ENCODE assay signal across 11 cellular contexts in the genomic region with DNA sequence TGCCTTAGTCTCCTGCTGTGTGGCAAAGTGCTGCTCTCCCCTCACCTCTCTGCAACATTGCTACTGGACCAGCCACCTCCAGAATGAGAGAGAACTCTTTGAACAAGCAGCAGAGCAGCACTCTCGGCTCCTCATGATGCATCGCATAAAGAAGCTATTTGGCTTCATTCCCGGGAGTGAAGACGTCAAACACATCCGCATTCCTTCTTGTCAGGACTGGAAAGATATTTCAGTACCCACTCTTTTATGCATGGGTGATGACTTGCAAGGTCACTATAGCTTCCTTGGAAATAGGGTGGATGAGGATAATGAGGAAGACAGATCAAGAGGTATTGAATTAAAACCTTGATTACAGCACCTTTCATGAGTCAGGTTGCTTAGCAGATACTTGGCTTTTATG. TPM values are rescaled to one million over a fixed set of nuclear protein-coding genes. Genes with fewer than 3 reads are reported as not detected.
DNase-seq lines count a peak whose midpoint lies in the region; ATAC-seq and TF ChIP-seq lines count a peak whose summit lies in the region.
"Had no signal": no experiment of that assay in that cellular context is flagged by ENCODE, and none has a peak within 500 bp of the region (broad histone marks: within the 10 kb centered on the region; RNA-seq: fewer than 3 reads in every experiment).

No MANE protein-coding gene starts in this region.

- H3K27me3 ChIP-seq in mammary epithelial cell (ENCODE audit: insufficient read depth, low read length) (no peaks in the 10 kb centered on the region), liver (ENCODE audit: control insufficient read depth in 4 of 4, insufficient read depth in 4 of 4, low read length in 3 of 4) (peaks cover 0 to 4% (median 0%) of the 10 kb centered on the region in 4 donors)

- no peaks in the 10 kb centered on the region for H3K36me3 Mint-ChIP-seq in activated naive CD8-positive, alpha-beta T cell treated with anti-CD3 and anti-CD28 coated beads, Interleukin-2, amount 50 U/mL, for 24 hours (ENCODE audit: low read depth)

- intact Hi-C loops in mammary epithelial cell (cut with micrococcal nuclease), result loop anchor here (1.0 kb wide), 1 partner anchor 22 kb away; no protein-coding TSS in a partner anchor

- CTCF ChIA-PET in mammary epithelial cell (lab: Charles Lee; ENCODE audit: low non-redundant PET), result interaction anchor here (0.5 to 1.0 kb wide), 4 partner anchors 15 to 278 kb away, joined by 3 to 5 read pairs (median 4); a partner anchor contains a TSS

- no peak overlapping the region for H3K4me3 ChIP-seq in mammary epithelial cell (replicated peaks in 1 of 3; ENCODE audit: insufficient read depth in 1 of 3, low read depth in 2 of 3, low read length in 3 of 3)
- no peak overlapping the region for H3K4me3 ChIP-seq in liver (ENCODE audit: low read depth in 1 of 3, low read length in 3 of 3)

- H3K9me3 Mint-ChIP-seq in activated naive CD8-positive, alpha-beta T cell treated with anti-CD3 and anti-CD28 coated beads, Interleukin-2, amount 50 U/mL, for 24 hours, result no peaks in the 10 kb centered on the region
- H3K9me3 Mint-ChIP-seq: dendritic cell treated with granulocyte-macrophage colony-stimulating factor and Interleukin-4, amounts not matched to agents 40 ng/mL and 50 ng/mL, for 4 days; stimulated activated naive CD8-positive, alpha-beta T cell treated with anti-CD3 and anti-CD28 coated beads, Interleukin-15, Interleukin-2, amounts not matched to agents 100 ng/mL and 50 ng/mL, for 24 hours had no signal

- no peaks in the 10 kb centered on the region for H3K79me2 ChIP-seq in mammary epithelial cell (ENCODE audit: insufficient read depth, low read length)

- peak overlapping the region; percentile 37 for H3K4me2 ChIP-seq in mammary epithelial cell (ENCODE audit: insufficient read depth, low read depth, low read length)

- peaks cover 2% of the 10 kb centered on the region for H3K27me3 Mint-ChIP-seq in activated naive CD8-positive, alpha-beta T cell treated with anti-CD3 and anti-CD28 coated beads, Interleukin-2, amount 50 U/mL, for 24 hours

- H3K36me3 ChIP-seq in mammary epithelial cell (ENCODE audit: insufficient read depth, low read length) (no peaks in the 10 kb centered on the region), liver (ENCODE audit: control insufficient read depth in 4 of 4, insufficient read depth in 3 of 4, low read depth in 1 of 4, low read length in 3 of 4) (no peaks in the 10 kb centered on the region)

- H3K27ac ChIP-seq in mammary epithelial cell (ENCODE audit: insufficient read depth, low read depth, low read length) (peak overlapping the region; percentile 36), liver (ENCODE audit: low read depth in 1 of 2, low read length in 2 of 2) (no peak overlapping the region)

- DNase-seq in AG20443 (ENCODE audit: low spot score) (peak; percentile 73), LoVo (ENCODE audit: low spot score) (peak; percentile 70), mammary epithelial cell (peak; percentile 94), NCI-H1436 treated with DMSO at 0.1 percent for 48 hours (lab: John Stamatoyannopoulos, UW) (no peak)
- DNase-seq in activated naive CD8-positive, alpha-beta T cell treated with anti-CD3 and anti-CD28 coated beads, Interleukin-2, amount 50 U/mL, for 24 hours, result no peak
- no peak for DNase-seq in activated CD4-positive, alpha-beta T cell treated with anti-CD3 and anti-CD28 coated beads, Interleukin-2, amount 50 U/mL, for 4 hours
- DNase-seq: activated CD4-positive, CD25-positive, alpha-beta regulatory T cell treated with anti-CD3 and anti-CD28 coated beads, Interleukin-2, amount 50 U/mL, for 72 hours had no signal

- no peak overlapping the region for H3K27ac Mint-ChIP-seq in activated naive CD8-positive, alpha-beta T cell treated with anti-CD3 and anti-CD28 coated beads, Interleukin-2, amount 50 U/mL, for 24 hours
- H3K27ac Mint-ChIP-seq: dendritic cell treated with granulocyte-macrophage colony-stimulating factor and Interleukin-4, amounts not matched to agents 40 ng/mL and 50 ng/mL, for 4 days; stimulated activated naive CD8-positive, alpha-beta T cell treated with anti-CD3 and anti-CD28 coated beads, Interleukin-15, Interleukin-2, amounts not matched to agents 100 ng/mL and 50 ng/mL, for 24 hours had no signal

- in situ Hi-C loops in mammary epithelial cell (cut with MboI; ENCODE audit: low sequenced_read_pairs in 2 of 2), result no loop called here

- H3K9ac ChIP-seq in mammary epithelial cell (ENCODE audit: insufficient read depth, low read length), result no peak overlapping the region
- H3K9ac ChIP-seq in liver (ENCODE audit: low read depth in 1 of 2, low read length in 2 of 2), result no peak overlapping the region

- no peak for TF ChIP-seq RAD21 in liver (IDR thresholded peaks at IDR 0.05)

- H3K4me1 ChIP-seq in mammary epithelial cell (ENCODE audit: insufficient read depth, low read length) (peaks cover 32% of the 10 kb centered on the region), liver (ENCODE audit: control insufficient read depth in 4 of 4, insufficient read depth in 4 of 4, low read length in 3 of 4) (peaks cover 0 to 8% (median 0%) of the 10 kb centered on the region in 4 donors)

- 2% methylated on average over 5 of the region's 5 CpGs for WGBS in mammary epithelial cell (ENCODE audit: low coverage, missing lambda C conversion rate)
- 67% methylated on average over 5 of the region's 5 CpGs for WGBS in liver

- no peak overlapping the region for H3K4me3 Mint-ChIP-seq in activated naive CD8-positive, alpha-beta T cell treated with anti-CD3 and anti-CD28 coated beads, Interleukin-2, amount 50 U/mL, for 24 hours
- H3K4me3 Mint-ChIP-seq: dendritic cell treated with granulocyte-macrophage colony-stimulating factor and Interleukin-4, amounts not matched to agents 40 ng/mL and 50 ng/mL, for 4 days; stimulated activated naive CD8-positive, alpha-beta T cell treated with anti-CD3 and anti-CD28 coated beads, Interleukin-15, Interleukin-2, amounts not matched to agents 100 ng/mL and 50 ng/mL, for 24 hours had no signal

- no peaks in the 10 kb centered on the region for H3K4me1 Mint-ChIP-seq in activated naive CD8-positive, alpha-beta T cell treated with anti-CD3 and anti-CD28 coated beads, Interleukin-2, amount 50 U/mL, for 24 hours

- H3K9me3 ChIP-seq in mammary epithelial cell (replicated peaks; ENCODE audit: insufficient read depth, low read length) (no peaks in the 10 kb centered on the region), liver (ENCODE audit: control insufficient read depth in 4 of 4, low read length in 3 of 4) (no peaks in the 10 kb centered on the region)

- TF ChIP-seq CTCF in mammary epithelial cell (conservative IDR thresholded peaks at IDR 0.05 in 1 of 2, IDR thresholded peaks at IDR 0.05 in 1 of 2; ENCODE audit: extremely low read depth in 1 of 2, insufficient read depth in 1 of 2, low read depth in 1 of 2, low read length in 2 of 2) (no peak), liver (IDR thresholded peaks at IDR 0.05; ENCODE audit: low read depth, low read length, missing input control) (no peak)

- peak overlapping the region; percentile 38 for H2AFZ ChIP-seq in mammary epithelial cell (ENCODE audit: low read depth, low read length)

- dilution Hi-C loops in mammary epithelial cell (cut with HindIII; ENCODE audit: low sequenced_read_pairs), result no loop called here

- H4K20me1 ChIP-seq in mammary epithelial cell (ENCODE audit: insufficient read depth, low read length), result no peaks in the 10 kb centered on the region

- no peak for ATAC-seq in activated naive CD8-positive, alpha-beta T cell treated with anti-CD3 and anti-CD28 coated beads, Interleukin-2, amount 50 U/mL, for 24 hours
- no peak for ATAC-seq in HG03280 (IDR thresholded peaks at IDR 0.05; ENCODE audit: unreplicated experiment)

- no TSS peak for BruUV-seq in mammary epithelial cell (replicated peaks; lab: Mats Ljungman, UMichigan)

TF ChIP-seq in liver, 16 proteins besides CTCF, POLR2A, EP300 and RAD21:
- peak; percentile 28 for TF ChIP-seq NR2F2 (IDR thresholded peaks at IDR 0.05)
- TF ChIP-seq TAF1 (conservative IDR thresholded peaks at IDR 0.05), result no peak
TF ChIP-seq in liver: peak in this region for 1.

RNA-seq across cellular contexts. Expression of a gene that starts 4.3 kb away (rescaled TPM):
- total RNA-seq in mammary epithelial cell, result under 1 TPM in 1 of 2 donors, not detected in 1; 0.17 TPM
- 0.24 TPM for polyA plus RNA-seq in mammary epithelial cell
- polyA minus RNA-seq in mammary epithelial cell, result not detected
- total RNA-seq in liver, result not detected
- not detected for polyA plus RNA-seq in liver

RNA-seq across cellular contexts. Expression of a gene that starts 12.4 kb away (rescaled TPM):
- total RNA-seq in mammary epithelial cell (1 to 10 TPM in 1 of 2 donors, not detected in 1; 1.5 TPM), liver (under 1 TPM; 0.08 to 0.19 TPM)
- polyA plus RNA-seq in mammary epithelial cell (0.18 TPM), liver (under 1 TPM; 0.14 to 0.21 TPM)
- polyA minus RNA-seq in mammary epithelial cell, result not detected

RNA-seq across cellular contexts. Expression of a gene that starts 13.4 kb away (rescaled TPM):
- total RNA-seq in mammary epithelial cell, result 10 to 100 TPM; 27.0 to 44.7 TPM
- 29.8 TPM for polyA plus RNA-seq in mammary epithelial cell
- polyA minus RNA-seq in mammary epithelial cell, result 0.47 TPM
- 1 to 10 TPM; 7.0 to 7.3 TPM for total RNA-seq in liver
- polyA plus RNA-seq in liver, result 10 to 100 TPM; 14.4 to 52.7 TPM

RNA-seq across cellular contexts. Expression of a gene that starts 46.4 kb away (rescaled TPM):
- total RNA-seq in mammary epithelial cell, result under 1 TPM; 0.05 to 0.50 TPM
- 0.19 TPM for polyA plus RNA-seq in mammary epithelial cell
- polyA minus RNA-seq in mammary epithelial cell, result not detected
- total RNA-seq in liver, result under 1 TPM; 0.47 to 0.59 TPM
- polyA plus RNA-seq in liver, result under 1 TPM; 0.07 to 0.44 TPM

RNA-seq across cellular contexts. Expression of a gene that starts 58.4 kb away (rescaled TPM):
- total RNA-seq in mammary epithelial cell, result under 1 TPM in 1 of 2 donors, not detected in 1; 0.33 TPM
- polyA plus RNA-seq in mammary epithelial cell, result 0.09 TPM
- not detected for polyA minus RNA-seq in mammary epithelial cell
- under 1 TPM in 1 of 2 donors, not detected in 1; 0.50 TPM for total RNA-seq in liver
- under 1 TPM; 0.06 to 0.10 TPM for polyA plus RNA-seq in liver

Comparison
In these comparisons a context has a peak if more than half of its experiments do, and no peak if none do; other contexts are left out.
1. DNase-seq: peak in AG20443 (single experiment), LoVo (single experiment) and mammary epithelial cell (single experiment); none in activated naive CD8-positive, alpha-beta T cell treated with anti-CD3 and anti-CD28 coated beads, Interleukin-2, amount 50 U/mL, for 24 hours (single experiment), activated CD4-positive, alpha-beta T cell treated with anti-CD3 and anti-CD28 coated beads, Interleukin-2, amount 50 U/mL, for 4 hours (0 of 2) and NCI-H1436 treated with DMSO at 0.1 percent for 48 hours (single experiment).